Comparison of ENCODE assay signal across 8 cellular contexts in genomic region chr22:50305658-50306566, GRCh38. TPM values are rescaled to one million over a fixed set of nuclear protein-coding genes. Genes with fewer than 3 reads are reported as not detected.
DNase-seq lines count a peak whose midpoint lies in the region; ATAC-seq and TF ChIP-seq lines count a peak whose summit lies in the region.

No MANE protein-coding gene starts in this region.

- ATAC-seq in GM18498 (IDR thresholded peaks at IDR 0.05; ENCODE audit: unreplicated experiment), result no peak

- H3K4me3 ChIP-seq in foreskin fibroblast (ENCODE audit: low read depth in 1 of 2, low read length in 2 of 2), result peak overlapping the region; percentile 89 to 95

- peak overlapping the region; percentile 54 for H3K27ac Mint-ChIP-seq in activated CD4-positive, alpha-beta memory T cell treated with anti-CD3 and anti-CD28 coated beads, Interleukin-2, amount 10 ng/mL, durations not matched to agents 7 days and 5 days
- peak overlapping the region; percentile 27 for H3K27ac Mint-ChIP-seq in neural crest cell (ENCODE audit: unreplicated experiment)

- in situ Hi-C loops in GM13977 (cut with MboI; ENCODE audit: low pct_unique_long_range_greater_than_20kb, low sequenced_read_pairs, unreplicated experiment), result no loop called here

- POLR2A ChIA-PET in activated CD4-positive, alpha-beta memory T cell treated with anti-CD3 and anti-CD28 coated beads, Interleukin-2, amount 10 ng/mL, durations not matched to agents 7 days and 5 days (lab: Charles Lee), result interaction anchor here (0.8 to 1.6 kb wide), 2 partner anchors 12 kb away, joined by 3 to 4 read pairs; no protein-coding TSS in a partner anchor

- no peaks in the 10 kb centered on the region for H3K9me3 Mint-ChIP-seq in activated CD4-positive, alpha-beta memory T cell treated with anti-CD3 and anti-CD28 coated beads, Interleukin-2, amount 10 ng/mL, durations not matched to agents 7 days and 5 days
- H3K9me3 Mint-ChIP-seq in neural crest cell, result no peaks in the 10 kb centered on the region

- H3K36me3 Mint-ChIP-seq in activated CD4-positive, alpha-beta memory T cell treated with anti-CD3 and anti-CD28 coated beads, Interleukin-2, amount 10 ng/mL, durations not matched to agents 7 days and 5 days (ENCODE audit: low read depth), result no peaks in the 10 kb centered on the region
- no peaks in the 10 kb centered on the region for H3K36me3 Mint-ChIP-seq in neural crest cell (ENCODE audit: low read depth)

- DNase-seq in AG09319 (ENCODE audit: extremely low read depth, low read depth) (peak; percentile 88), GM13977 (ENCODE audit: low spot score) (peak; percentile 86), NCI-H2029 treated with DMSO at 0.1 percent for 48 hours (lab: John Stamatoyannopoulos, UW) (peak; percentile 18), foreskin fibroblast (peak; percentile 98), neural crest cell (ENCODE audit: low read depth, low spot score) (no peak), activated gamma-delta T cell treated with Interleukin-2 at 50 U/mL for 16 hours (no peak)
- DNase-seq in activated CD4-positive, alpha-beta memory T cell treated with anti-CD3 and anti-CD28 coated beads, Interleukin-2, amount 10 ng/mL, durations not matched to agents 7 days and 5 days, result peak; percentile 38

- peaks cover 9% of the 10 kb centered on the region for H3K27me3 Mint-ChIP-seq in activated CD4-positive, alpha-beta memory T cell treated with anti-CD3 and anti-CD28 coated beads, Interleukin-2, amount 10 ng/mL, durations not matched to agents 7 days and 5 days
- H3K27me3 Mint-ChIP-seq in neural crest cell (ENCODE audit: low read depth), result peaks cover 2% of the 10 kb centered on the region

- CTCF ChIA-PET in activated CD4-positive, alpha-beta memory T cell treated with anti-CD3 and anti-CD28 coated beads, Interleukin-2, amount 10 ng/mL, durations not matched to agents 7 days and 5 days (lab: Charles Lee), result interaction anchor here (0.6 to 1.3 kb wide), 3 partner anchors 12 to 88 kb away, joined by 3 to 4 read pairs (median 3); no protein-coding TSS in a partner anchor

- peak overlapping the region; percentile 69 for H3K4me3 Mint-ChIP-seq in activated CD4-positive, alpha-beta memory T cell treated with anti-CD3 and anti-CD28 coated beads, Interleukin-2, amount 10 ng/mL, durations not matched to agents 7 days and 5 days
- H3K4me3 Mint-ChIP-seq in neural crest cell, result peak overlapping the region; percentile 92

- H3K4me1 Mint-ChIP-seq in activated CD4-positive, alpha-beta memory T cell treated with anti-CD3 and anti-CD28 coated beads, Interleukin-2, amount 10 ng/mL, durations not matched to agents 7 days and 5 days, result peaks cover 23% of the 10 kb centered on the region
- peaks cover 15% of the 10 kb centered on the region for H3K4me1 Mint-ChIP-seq in neural crest cell

- TF ChIP-seq CTCF in AG09319 (IDR thresholded peaks at IDR 0.05; ENCODE audit: low read depth, low read length) (no peak), GM13977 (IDR thresholded peaks at IDR 0.05; ENCODE audit: extremely low read depth, insufficient read depth, missing control alignments) (no peak), foreskin fibroblast (IDR thresholded peaks at IDR 0.05; ENCODE audit: low read depth, low read length) (no peak), neural crest cell (conservative IDR thresholded peaks at IDR 0.05) (no peak)

RNA-seq across cellular contexts. Expression of gene PLXNB2, which starts 1.5 kb away (rescaled TPM):
- 10 to 100 TPM; 21.5 to 23.5 TPM for total RNA-seq in activated CD4-positive, alpha-beta memory T cell treated with anti-CD3 and anti-CD28 coated beads, Interleukin-2, amount 10 ng/mL, durations not matched to agents 7 days and 5 days
- 128 and 130 TPM in 2 replicates for total RNA-seq in neural crest cell

RNA-seq across cellular contexts. Expression of gene DENND6B, which starts 20.9 kb away (rescaled TPM):
- 1 to 10 TPM; 5.0 to 5.6 TPM for total RNA-seq in activated CD4-positive, alpha-beta memory T cell treated with anti-CD3 and anti-CD28 coated beads, Interleukin-2, amount 10 ng/mL, durations not matched to agents 7 days and 5 days
- total RNA-seq in neural crest cell, result 18.8 and 22.0 TPM in 2 replicates

RNA-seq across cellular contexts. Expression of gene MAPK11, which starts 35.7 kb away (rescaled TPM):
- 10 to 100 TPM; 13.4 to 14.2 TPM for total RNA-seq in activated CD4-positive, alpha-beta memory T cell treated with anti-CD3 and anti-CD28 coated beads, Interleukin-2, amount 10 ng/mL, durations not matched to agents 7 days and 5 days
- 15.9 and 16.3 TPM in 2 replicates for total RNA-seq in neural crest cell

RNA-seq across cellular contexts. Expression of gene PPP6R2, which starts 37.2 kb away (rescaled TPM):
- 10 to 100 TPM; 56.5 to 58.9 TPM for total RNA-seq in activated CD4-positive, alpha-beta memory T cell treated with anti-CD3 and anti-CD28 coated beads, Interleukin-2, amount 10 ng/mL, durations not matched to agents 7 days and 5 days
- 54.8 and 55.9 TPM in 2 replicates for total RNA-seq in neural crest cell

RNA-seq across cellular contexts. Expression of gene MAPK12, which starts 44.4 kb away (rescaled TPM):
- 1 to 10 TPM; 4.8 to 5.8 TPM for total RNA-seq in activated CD4-positive, alpha-beta memory T cell treated with anti-CD3 and anti-CD28 coated beads, Interleukin-2, amount 10 ng/mL, durations not matched to agents 7 days and 5 days
- 45.1 and 46.5 TPM in 2 replicates for total RNA-seq in neural crest cell

Comparison
In these comparisons a context has a peak if more than half of its experiments do, and no peak if none do; other contexts are left out.
1. DNase-seq: peak in AG09319 (single experiment), GM13977 (single experiment), NCI-H2029 treated with DMSO at 0.1 percent for 48 hours (single experiment), activated CD4-positive, alpha-beta memory T cell treated with anti-CD3 and anti-CD28 coated beads, Interleukin-2, amount 10 ng/mL, durations not matched to agents 7 days and 5 days (single experiment) and foreskin fibroblast (2 of 2); none in neural crest cell (single experiment) and activated gamma-delta T cell treated with Interleukin-2 at 50 U/mL for 16 hours (single experiment).